8 cellular contexts compared by ENCODE assay signal in genomic region chr17:47204722-47205418, GRCh38.
A peak's percentile ranks its signal among the peaks of the same experiment; 100 is the strongest.
DNase-seq lines count a peak whose midpoint lies in the region; ATAC-seq and TF ChIP-seq lines count a peak whose summit lies in the region.

No MANE protein-coding gene starts in this region.

- H3K36me3 Mint-ChIP-seq in activated naive CD4-positive, alpha-beta T cell treated with anti-CD3 and anti-CD28 coated beads, Interleukin-2, amount 50 U/mL, for 24 hours = no peaks in the 10 kb centered on the region

- H3K4me3 ChIP-seq in GM06990 (replicated peaks; ENCODE audit: low read depth, low read length) (peak overlapping the region; percentile 36), NB4 (ENCODE audit: low read depth, low read length) (no peak overlapping the region)

- TF ChIP-seq CTCF in GM06990 (IDR thresholded peaks at IDR 0.05; ENCODE audit: insufficient read depth, low read length, poor library complexity, severe bottlenecking) (no peak), NB4 (IDR thresholded peaks at IDR 0.05; ENCODE audit: low read depth, low read length) (no peak)

- H3K4me1 Mint-ChIP-seq in activated naive CD4-positive, alpha-beta T cell treated with anti-CD3 and anti-CD28 coated beads, Interleukin-2, amount 50 U/mL, for 24 hours = peaks cover 62% of the 10 kb centered on the region

- peak overlapping the region; percentile 70 for H3K4me3 Mint-ChIP-seq in activated naive CD4-positive, alpha-beta T cell treated with anti-CD3 and anti-CD28 coated beads, Interleukin-2, amount 50 U/mL, for 24 hours

- no peaks in the 10 kb centered on the region for H3K27me3 ChIP-seq in GM06990 (replicated peaks; ENCODE audit: control insufficient read depth, insufficient read depth, low read length)

- DNase-seq in GM06990 (ENCODE audit: extremely low read depth, insufficient read length) = peak; percentile 69
- peak; percentile 60 for DNase-seq in NB4 (ENCODE audit: low read depth)
- peak; percentile 29 for DNase-seq in inferior parietal cortex (ENCODE audit: extremely low spot score)
- DNase-seq in stimulated activated naive CD4-positive, alpha-beta T cell treated with Interleukin-2 at 50 U/mL for 16 hours (lab: John Stamatoyannopoulos, UW) = peak; percentile 9
- DNase-seq in NCI-H187 treated with DMSO at 0.1 percent for 48 hours (lab: John Stamatoyannopoulos, UW) = no peak
- no peak for DNase-seq in HuH-7.5 (ENCODE audit: low spot score)

- H3K27ac Mint-ChIP-seq in activated naive CD4-positive, alpha-beta T cell treated with anti-CD3 and anti-CD28 coated beads, Interleukin-2, amount 50 U/mL, for 24 hours = peak overlapping the region; percentile 90

- ATAC-seq in GM21717 (IDR thresholded peaks at IDR 0.05; ENCODE audit: unreplicated experiment) = peak; percentile 58

- H3K9me3 Mint-ChIP-seq in activated naive CD4-positive, alpha-beta T cell treated with anti-CD3 and anti-CD28 coated beads, Interleukin-2, amount 50 U/mL, for 24 hours = no peaks in the 10 kb centered on the region

- no peak for TF ChIP-seq POLR2A in NB4 (IDR thresholded peaks at IDR 0.05; ENCODE audit: extremely low read depth, insufficient read length)

- no peaks in the 10 kb centered on the region for H3K27me3 Mint-ChIP-seq in activated naive CD4-positive, alpha-beta T cell treated with anti-CD3 and anti-CD28 coated beads, Interleukin-2, amount 50 U/mL, for 24 hours

- no peaks in the 10 kb centered on the region for H3K36me3 ChIP-seq in GM06990 (ENCODE audit: control insufficient read depth, insufficient read depth, low read length)

Comparison
In these comparisons a context has a peak if more than half of its experiments do, and no peak if none do; other contexts are left out.
1. DNase-seq: peak in GM06990 (single experiment), NB4 (single experiment), inferior parietal cortex (single experiment) and stimulated activated naive CD4-positive, alpha-beta T cell treated with Interleukin-2 at 50 U/mL for 16 hours (single experiment); none in NCI-H187 treated with DMSO at 0.1 percent for 48 hours (single experiment) and HuH-7.5 (single experiment).